In the genomic region with DNA sequence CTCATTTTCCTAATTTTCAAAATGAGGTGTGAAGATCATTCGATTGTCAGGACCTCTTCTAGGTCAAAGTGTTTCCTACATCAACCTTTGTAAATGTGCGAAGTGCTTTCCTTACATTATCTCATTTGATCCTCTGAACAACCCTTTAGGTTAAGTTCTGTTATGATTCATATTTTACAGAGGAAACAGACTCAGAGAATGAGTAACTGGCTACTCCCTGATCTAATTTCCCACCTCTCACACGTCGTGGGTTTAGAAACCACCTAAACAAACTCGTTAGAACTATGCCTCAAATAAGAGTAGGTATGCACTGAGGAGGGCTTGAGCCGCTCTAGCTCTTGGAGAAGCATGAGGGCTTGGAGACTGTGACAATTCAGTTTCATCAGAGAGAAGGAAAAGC, we compare ENCODE assay signal across 15 cellular contexts.
DNase-seq lines count a peak whose midpoint lies in the region; ATAC-seq, FAIRE-seq and TF ChIP-seq lines count a peak whose summit lies in the region.
"Had no signal": no experiment of that assay in that cellular context is flagged by ENCODE, and none has a peak within 500 bp of the region (broad histone marks: within the 10 kb centered on the region; RNA-seq: fewer than 3 reads in every experiment).

No MANE protein-coding gene starts in this region.

- no peak overlapping the region for H2AFZ ChIP-seq in astrocyte (ENCODE audit: low read depth, low read length)

- H3K9me3 ChIP-seq in astrocyte (ENCODE audit: insufficient read depth, low read depth, low read length) = no peaks in the 10 kb centered on the region
- H3K9me3 ChIP-seq: colonic mucosa had no signal

- no peak overlapping the region for H3K9ac ChIP-seq in astrocyte (ENCODE audit: low read length)

- no peak overlapping the region for H3K4me2 ChIP-seq in astrocyte (ENCODE audit: low read length)

- H3K27me3 Mint-ChIP-seq in astrocyte (ENCODE audit: low read depth, unreplicated experiment) = no peaks in the 10 kb centered on the region

- DNase-seq in activated T-cell treated with anti-CD3 and anti-CD28 coated beads for 24 hours (ENCODE audit: low read depth) (peak; percentile 41), HPDE6-E6E7 (ENCODE audit: extremely low spot score) (peak; percentile 41), astrocyte (ENCODE audit: low read depth) (peak; percentile 21), occipital lobe (lab: John Stamatoyannopoulos, UW) (no peak), SHP77 (lab: John Stamatoyannopoulos, UW) (no peak)
- DNase-seq in activated T-cell treated with anti-CD3 and anti-CD28 coated beads, Interleukin-2, amount 50 U/mL, for 1 hour = no peak
- DNase-seq in stimulated activated effector memory CD8-positive, alpha-beta T cell treated with anti-CD3 and anti-CD28 coated beads, Interleukin-12 subunit alpha, Interleukin-12 subunit beta, amount 100 ng/mL, for 72 hours (ENCODE audit: low spot score in 2 of 2) = peak in 1 of 2 donors; percentile 54
- DNase-seq: activated CD8-positive, alpha-beta memory T cell treated with anti-CD3 and anti-CD28 coated beads for 24 hours; colonic mucosa; glutamatergic neuron; KG1; NCI-H2227 treated with DMSO at 0.1 percent for 48 hours had no signal

- no peak overlapping the region for H3K4me3 Mint-ChIP-seq in astrocyte (ENCODE audit: unreplicated experiment)
- peak overlapping the region; percentile 25 for H3K4me3 Mint-ChIP-seq in stimulated activated effector memory CD8-positive, alpha-beta T cell treated with anti-CD3 and anti-CD28 coated beads, Interleukin-12 subunit alpha, Interleukin-12 subunit beta, amount 100 ng/mL, for 72 hours

- H3K4me1 Mint-ChIP-seq in astrocyte (ENCODE audit: low read depth, unreplicated experiment) = peaks cover 10% of the 10 kb centered on the region
- peaks cover 34% of the 10 kb centered on the region for H3K4me1 Mint-ChIP-seq in stimulated activated effector memory CD8-positive, alpha-beta T cell treated with anti-CD3 and anti-CD28 coated beads, Interleukin-12 subunit alpha, Interleukin-12 subunit beta, amount 100 ng/mL, for 72 hours

- no peak overlapping the region for H3K4me3 ChIP-seq in astrocyte (ENCODE audit: insufficient read depth, low read depth, low read length)
- H3K4me3 ChIP-seq: colonic mucosa, lung, SK-N-MC had no signal

- H3K27ac Mint-ChIP-seq in astrocyte (ENCODE audit: unreplicated experiment) = no peak overlapping the region
- H3K27ac Mint-ChIP-seq in stimulated activated effector memory CD8-positive, alpha-beta T cell treated with anti-CD3 and anti-CD28 coated beads, Interleukin-12 subunit alpha, Interleukin-12 subunit beta, amount 100 ng/mL, for 72 hours = peak overlapping the region; percentile 61

- no peaks in the 10 kb centered on the region for H3K27me3 ChIP-seq in astrocyte (ENCODE audit: insufficient read depth, low read length)
- H3K27me3 ChIP-seq: colonic mucosa had no signal

- TF ChIP-seq CTCF in astrocyte (IDR thresholded peaks at IDR 0.05; ENCODE audit: insufficient read depth, low read depth, low read length) = no peak

- ATAC-seq in stimulated activated effector memory CD8-positive, alpha-beta T cell treated with anti-CD3 and anti-CD28 coated beads, Interleukin-12 subunit alpha, Interleukin-12 subunit beta, amount 100 ng/mL, for 72 hours = peak; percentile 99
- no peak for ATAC-seq in HG02678 (IDR thresholded peaks at IDR 0.05; ENCODE audit: unreplicated experiment)

- no peaks in the 10 kb centered on the region for H3K36me3 ChIP-seq in astrocyte (ENCODE audit: insufficient read depth, low read length)
- H3K36me3 ChIP-seq: colonic mucosa had no signal

- H3K4me1 ChIP-seq in astrocyte (ENCODE audit: insufficient read depth, low read length) = no peaks in the 10 kb centered on the region
- H3K4me1 ChIP-seq: colonic mucosa had no signal

- no peaks in the 10 kb centered on the region for H3K36me3 Mint-ChIP-seq in astrocyte (ENCODE audit: low read depth, unreplicated experiment)
- no peaks in the 10 kb centered on the region for H3K36me3 Mint-ChIP-seq in stimulated activated effector memory CD8-positive, alpha-beta T cell treated with anti-CD3 and anti-CD28 coated beads, Interleukin-12 subunit alpha, Interleukin-12 subunit beta, amount 100 ng/mL, for 72 hours

- no peaks in the 10 kb centered on the region for H3K79me2 ChIP-seq in astrocyte (ENCODE audit: insufficient read depth, low read length)

- H3K9me3 Mint-ChIP-seq in astrocyte (ENCODE audit: unreplicated experiment) = no peaks in the 10 kb centered on the region
- peaks cover 4% of the 10 kb centered on the region for H3K9me3 Mint-ChIP-seq in stimulated activated effector memory CD8-positive, alpha-beta T cell treated with anti-CD3 and anti-CD28 coated beads, Interleukin-12 subunit alpha, Interleukin-12 subunit beta, amount 100 ng/mL, for 72 hours

- no peak overlapping the region for H3K27ac ChIP-seq in astrocyte (ENCODE audit: low read depth, low read length)
- H3K27ac ChIP-seq: colonic mucosa, SK-N-MC had no signal

- no peaks in the 10 kb centered on the region for H4K20me1 ChIP-seq in astrocyte (ENCODE audit: insufficient read depth, low read length)

- FAIRE-seq in astrocyte (lab: Jason Lieb, UNC) = no peak

Comparison
In these comparisons a context has a peak if more than half of its experiments do, and no peak if none do; other contexts are left out.
1. DNase-seq: peak in activated T-cell treated with anti-CD3 and anti-CD28 coated beads for 24 hours (single experiment), HPDE6-E6E7 (single experiment) and astrocyte (single experiment); none in activated T-cell treated with anti-CD3 and anti-CD28 coated beads, Interleukin-2, amount 50 U/mL, for 1 hour (single experiment), occipital lobe (single experiment) and SHP77 (0 of 2).